ENCODE assay signal across 13 cellular contexts in the genomic region with DNA sequence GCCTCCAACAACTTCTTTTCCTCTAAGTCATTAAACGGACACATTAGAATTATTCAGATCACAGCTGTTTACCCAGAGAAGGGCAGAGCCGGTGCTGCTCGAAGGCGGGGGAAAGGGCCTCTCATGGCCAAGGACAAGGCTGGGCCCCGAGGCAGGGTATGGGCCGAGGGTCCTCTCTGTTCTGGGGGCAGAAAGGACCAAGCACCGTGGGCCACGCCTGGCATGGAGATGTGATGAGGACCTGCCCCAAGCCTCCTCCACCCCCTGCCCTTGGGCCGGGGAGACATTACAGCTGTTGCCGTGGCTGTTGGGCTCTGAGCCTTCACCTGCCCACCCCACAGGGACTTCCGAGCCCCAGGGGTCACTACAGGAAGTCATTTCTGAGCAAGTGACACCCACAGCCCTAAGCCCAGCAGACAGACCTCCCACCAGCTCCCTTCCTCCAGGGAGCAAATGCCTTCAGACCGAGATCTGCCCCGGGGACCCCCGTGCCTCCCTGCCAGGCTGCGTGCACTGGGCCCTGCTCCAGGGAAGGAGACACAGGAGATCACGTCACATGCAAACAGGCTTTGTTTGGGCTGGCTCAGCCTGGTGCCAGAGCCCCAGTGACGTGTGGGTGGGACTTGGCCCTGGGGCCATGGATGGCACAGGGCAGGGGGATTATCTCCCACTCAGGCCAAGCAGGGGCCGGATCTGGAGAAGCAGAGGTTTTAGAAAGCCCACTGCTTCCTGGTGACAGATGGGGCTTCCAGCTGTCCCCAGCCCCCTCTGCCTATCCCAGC. TPM values are rescaled to one million over a fixed set of nuclear protein-coding genes. Genes with fewer than 3 reads are reported as not detected.
DNase-seq lines count a peak whose midpoint lies in the region; ATAC-seq and TF ChIP-seq lines count a peak whose summit lies in the region.
"Had no signal": no experiment of that assay in that cellular context is flagged by ENCODE, and none has a peak within 500 bp of the region (broad histone marks: within the 10 kb centered on the region; RNA-seq: fewer than 3 reads in every experiment).

No MANE protein-coding gene starts in this region.

- H2AFZ ChIP-seq in neuronal stem cell (ENCODE audit: low read length), result peak overlapping the region; percentile 92

- no peaks in the 10 kb centered on the region for H3K9me3 Mint-ChIP-seq in CD4-positive, alpha-beta T cell
- no peaks in the 10 kb centered on the region for H3K9me3 Mint-ChIP-seq in osteocyte (ENCODE audit: unreplicated experiment)

- H3K4me3 ChIP-seq in endocrine pancreas (ENCODE audit: control insufficient read depth, insufficient read depth, low read length), result no peak overlapping the region
- peak overlapping the region; percentile 24 to 53 for H3K4me3 ChIP-seq in neuronal stem cell (ENCODE audit: low read length in 2 of 2)
- peak overlapping the region in 1 of 8 donors; percentile 62 for H3K4me3 ChIP-seq in spleen

- peak overlapping the region; percentile 99 for H2AK5ac ChIP-seq in neuronal stem cell (ENCODE audit: low read depth, low read length)

- H3K27ac Mint-ChIP-seq in CD4-positive, alpha-beta T cell, result no peak overlapping the region
- H3K27ac Mint-ChIP-seq in osteocyte (ENCODE audit: unreplicated experiment), result no peak overlapping the region

- TF ChIP-seq CTCF in CD4-positive, alpha-beta T cell (IDR thresholded peaks at IDR 0.05), result no peak
- TF ChIP-seq CTCF in osteocyte (IDR thresholded peaks at IDR 0.05) (no peak), spleen (IDR thresholded peaks at IDR 0.05 in 8 of 11, conservative IDR thresholded peaks at IDR 0.05 in 3 of 11) (no peak)

- H3K18ac ChIP-seq in neuronal stem cell (ENCODE audit: low read length), result peak overlapping the region; percentile 98

- no peaks in the 10 kb centered on the region for H3K36me3 Mint-ChIP-seq in CD4-positive, alpha-beta T cell (ENCODE audit: low read depth)
- H3K36me3 Mint-ChIP-seq in osteocyte (ENCODE audit: unreplicated experiment), result no peaks in the 10 kb centered on the region

- H3K27ac ChIP-seq in CD4-positive, alpha-beta T cell (ENCODE audit: low read depth, low read length), result no peak overlapping the region
- peak overlapping the region; percentile 27 for H3K27ac ChIP-seq in neuronal stem cell (replicated peaks; ENCODE audit: low read length)
- no peak overlapping the region for H3K27ac ChIP-seq in spleen

- no peak for TF ChIP-seq POLR2A in spleen (IDR thresholded peaks at IDR 0.05)

- intact Hi-C loops in CD4-positive, alpha-beta T cell (cut with DNase I, micrococcal nuclease), result no loop called here
- intact Hi-C loops in spleen (cut with DNase I; ENCODE audit: low total_unique reads), result no loop called here

- peak overlapping the region; percentile 95 for H3K23ac ChIP-seq in neuronal stem cell (ENCODE audit: low read depth, low read length, poor library complexity)

- peak overlapping the region; percentile 94 for H3K14ac ChIP-seq in neuronal stem cell (ENCODE audit: low read length)

- no peak for ATAC-seq in CD4-positive, alpha-beta T cell (ENCODE audit: poor library complexity)
- ATAC-seq in GM21737 (IDR thresholded peaks at IDR 0.05; ENCODE audit: unreplicated experiment), result no peak

- H3K4ac ChIP-seq in neuronal stem cell (ENCODE audit: low read length), result peak overlapping the region; percentile 76

- DNase-seq in CD4-positive, alpha-beta T cell, result no peak
- peak; percentile 34 for DNase-seq in NCI-H446 treated with DMSO at 0.1 percent for 48 hours (lab: John Stamatoyannopoulos, UW)
- DNase-seq in neuronal stem cell (ENCODE audit: low spot score), result no peak
- DNase-seq in osteocyte (ENCODE audit: extremely low spot score, unreplicated experiment), result no peak
- no peak for DNase-seq in stimulated activated CD4-positive, alpha-beta T cell treated with anti-CD3 and anti-CD28 coated beads, Interleukin-2, amount 100 ng/mL, for 24 hours
- DNase-seq in spleen, result no peak
- DNase-seq: activated naive CD4-positive, alpha-beta T cell; NCI-H510A treated with DMSO at 0.1 percent for 48 hours had no signal

- peaks cover 24% of the 10 kb centered on the region for H3K27me3 Mint-ChIP-seq in CD4-positive, alpha-beta T cell
- peaks cover 5% of the 10 kb centered on the region for H3K27me3 Mint-ChIP-seq in osteocyte (ENCODE audit: unreplicated experiment)

- H4K91ac ChIP-seq in neuronal stem cell (ENCODE audit: low read depth, low read length, poor library complexity), result no peak overlapping the region

- H3K4me1 ChIP-seq in endocrine pancreas (ENCODE audit: control insufficient read depth, insufficient read depth, low read length) (no peaks in the 10 kb centered on the region), neuronal stem cell (ENCODE audit: control insufficient read depth in 2 of 2, insufficient read depth in 1 of 2, low read depth in 1 of 2, low read length in 2 of 2) (peaks cover 12 to 19% of the 10 kb centered on the region in 2 donors), spleen (peaks cover 11 to 46% (median 31%) of the 10 kb centered on the region in 6 donors)

- peaks cover 5% of the 10 kb centered on the region for H3K79me1 ChIP-seq in neuronal stem cell (ENCODE audit: low read depth, low read length)

- peak overlapping the region; percentile 98 for H2BK12ac ChIP-seq in neuronal stem cell (ENCODE audit: low read length)

- H2BK120ac ChIP-seq in neuronal stem cell (ENCODE audit: low read depth, low read length), result peak overlapping the region; percentile 100

- CTCF ChIA-PET in CD4-positive, alpha-beta T cell (lab: Charles Lee), result interaction anchor here (0.5 kb wide), 1 partner anchor 12 kb away, joined by 3 read pairs; no protein-coding TSS in a partner anchor

- H3K9ac ChIP-seq in endocrine pancreas (ENCODE audit: control insufficient read depth, insufficient read depth, low read length), result peak overlapping the region; percentile 73
- peak overlapping the region; percentile 83 for H3K9ac ChIP-seq in neuronal stem cell (ENCODE audit: low read depth, low read length, poor library complexity)

- WGBS in neuronal stem cell (ENCODE audit: extremely low coverage in 2 of 2, insufficient read length in 2 of 2, insufficient replicate concordance in 1 of 2), 2 donors, result no CpG with 5 or more reads among the region's 18 CpGs
- WGBS in spleen, 5 donors, result 47 to 78% (median 68%) methylated on average over 6 to 18 of the region's 18 CpGs

- peaks cover 4% of the 10 kb centered on the region for H3K4me1 Mint-ChIP-seq in CD4-positive, alpha-beta T cell (ENCODE audit: low read depth)
- H3K4me1 Mint-ChIP-seq in osteocyte (ENCODE audit: unreplicated experiment), result peaks cover 2% of the 10 kb centered on the region

- H3K36me3 ChIP-seq in endocrine pancreas (ENCODE audit: control insufficient read depth, insufficient read depth, low read length) (no peaks in the 10 kb centered on the region), neuronal stem cell (replicated peaks in 1 of 2; ENCODE audit: control insufficient read depth in 2 of 2, insufficient read depth in 2 of 2, low read length in 2 of 2) (no peaks in the 10 kb centered on the region), spleen (no peaks in the 10 kb centered on the region)

- H4K8ac ChIP-seq in neuronal stem cell (ENCODE audit: low read depth, low read length), result peak overlapping the region; percentile 65

- H3K27me3 ChIP-seq in CD4-positive, alpha-beta T cell (ENCODE audit: control insufficient read depth, insufficient read depth, low read length), result peaks cover 31% of the 10 kb centered on the region
- no peaks in the 10 kb centered on the region for H3K27me3 ChIP-seq in endocrine pancreas (ENCODE audit: control insufficient read depth, insufficient read depth, low read length)
- peaks cover 0 to 11% (median 2%) of the 10 kb centered on the region in 3 experiments for H3K27me3 ChIP-seq in neuronal stem cell (ENCODE audit: control insufficient read depth in 3 of 3, insufficient read depth in 3 of 3, low read depth in 1 of 3, low read length in 3 of 3)
- peaks cover 0 to 78% (median 27%) of the 10 kb centered on the region in 7 donors for H3K27me3 ChIP-seq in spleen (replicated peaks in 1 of 7)

- POLR2A ChIA-PET in CD4-positive, alpha-beta T cell (lab: Charles Lee), result no interaction called here

- peak overlapping the region; percentile 20 for H3K4me3 Mint-ChIP-seq in CD4-positive, alpha-beta T cell
- H3K4me3 Mint-ChIP-seq in osteocyte (ENCODE audit: unreplicated experiment), result no peak overlapping the region

- peak overlapping the region; percentile 86 for H3K4me2 ChIP-seq in neuronal stem cell (ENCODE audit: insufficient read depth, low read length, poor library complexity, severe bottlenecking)

- H2BK5ac ChIP-seq in neuronal stem cell (ENCODE audit: low read length), result peak overlapping the region; percentile 71

- no peaks in the 10 kb centered on the region for H3K9me3 ChIP-seq in CD4-positive, alpha-beta T cell (ENCODE audit: control insufficient read depth, low read length)
- H3K9me3 ChIP-seq in endocrine pancreas (ENCODE audit: control insufficient read depth, low read length) (no peaks in the 10 kb centered on the region), neuronal stem cell (replicated peaks in 1 of 2; ENCODE audit: control insufficient read depth in 2 of 2, insufficient read depth in 1 of 2, low read depth in 1 of 2, low read length in 2 of 2) (no peaks in the 10 kb centered on the region), spleen (no peaks in the 10 kb centered on the region)

- peak overlapping the region; percentile 98 for H2BK15ac ChIP-seq in neuronal stem cell (ENCODE audit: low read length)

RNA-seq across cellular contexts. Expression of gene PVALEF, which starts 0.7 kb away (rescaled TPM):
- not detected for total RNA-seq in CD4-positive, alpha-beta T cell
- polyA plus RNA-seq in neuronal stem cell (2013, experiment 1 of 2), result 0.06 TPM
- 0.04 TPM for polyA plus RNA-seq in neuronal stem cell (2013, experiment 2 of 2)
- not detected in 2 replicates for total RNA-seq in osteocyte
- not detected for total RNA-seq in spleen
- not detected for polyA plus RNA-seq in spleen
- total RNA-seq: endothelial cell of umbilical vein, kidney, subcutaneous adipose tissue had no signal
- polyA plus RNA-seq: endothelial cell of umbilical vein had no signal

RNA-seq across cellular contexts. Expression of gene AATK, which starts 1.4 kb away (rescaled TPM):
- under 1 TPM; 0.25 to 0.82 TPM for total RNA-seq in CD4-positive, alpha-beta T cell
- polyA plus RNA-seq in neuronal stem cell (2013, experiment 1 of 2), result 5.6 TPM
- polyA plus RNA-seq in neuronal stem cell (2013, experiment 2 of 2), result 5.4 TPM
- total RNA-seq in osteocyte, result 0.37 TPM in 1 of 2 replicates, not detected in the other
- total RNA-seq in spleen, result 10 to 100 TPM; 10.9 to 69.5 (median 23.2) TPM
- polyA plus RNA-seq in spleen, result 10 to 100 TPM in 1 of 3 donors, 1 to 10 TPM in 2; 2.5 to 17.4 (median 7.1) TPM

RNA-seq across cellular contexts. Expression of gene CEP131, which starts 58.1 kb away (rescaled TPM):
- total RNA-seq in CD4-positive, alpha-beta T cell, result 10 to 100 TPM; 11.2 to 12.3 TPM
- 14.7 TPM for polyA plus RNA-seq in neuronal stem cell (2013, experiment 1 of 2)
- polyA plus RNA-seq in neuronal stem cell (2013, experiment 2 of 2), result 14.1 TPM
- total RNA-seq in osteocyte (12.2 and 13.8 TPM in 2 replicates), spleen (10 to 100 TPM in 6 of 7 donors, 1 to 10 TPM in 1; 8.5 to 17.9 (median 12.0) TPM)
- 10 to 100 TPM; 10.3 to 26.7 (median 20.5) TPM for polyA plus RNA-seq in spleen
